ENCODE assay signal across 9 cellular contexts in genomic region chr5:138179277-138179857, GRCh38. TPM values are rescaled to one million over a fixed set of nuclear protein-coding genes. Genes with fewer than 3 reads are reported as not detected.
A peak's percentile ranks its signal among the peaks of the same experiment; 100 is the strongest.
DNase-seq lines count a peak whose midpoint lies in the region; ATAC-seq, FAIRE-seq and TF ChIP-seq lines count a peak whose summit lies in the region.
"Had no signal": no experiment of that assay in that cellular context is flagged by ENCODE, and none has a peak within 500 bp of the region (broad histone marks: within the 10 kb centered on the region; RNA-seq: fewer than 3 reads in every experiment).

No MANE protein-coding gene starts in this region.

- H3K27me3 ChIP-seq in stomach smooth muscle (ENCODE audit: control insufficient read depth in 1 of 2, insufficient read depth in 2 of 2, low read length in 2 of 2), result no peaks in the 10 kb centered on the region

- H3K27ac Mint-ChIP-seq in activated CD4-positive, alpha-beta T cell treated with anti-CD3 and anti-CD28 coated beads, Interleukin-2, amount 10 ng/mL, durations not matched to agents 24 days and 14 days, result no peak overlapping the region

- H3K4me1 ChIP-seq in stomach smooth muscle (ENCODE audit: control insufficient read depth, insufficient read depth, low read length), result peaks cover 14% of the 10 kb centered on the region

- DNase-seq in activated CD4-positive, alpha-beta T cell treated with anti-CD3 and anti-CD28 coated beads, Interleukin-2, amount 10 ng/mL, durations not matched to agents 24 days and 14 days, result peak; percentile 70
- no peak for DNase-seq in activated CD4-positive, alpha-beta T cell treated with anti-CD3 and anti-CD28 coated beads for 1 hour
- DNase-seq in OCI-M1 (lab: John Stamatoyannopoulos, UW) (peak; percentile 59), fibroblast of villous mesenchyme (ENCODE audit: low read depth) (peak; percentile 2), urothelium cell line (ENCODE audit: low spot score) (no peak)
- no peak for DNase-seq in activated effector memory CD4-positive, alpha-beta T cell treated with anti-CD3 and anti-CD28 coated beads, Interleukin-2, amount 50 U/mL, for 16 hours

- no peaks in the 10 kb centered on the region for H3K9me3 Mint-ChIP-seq in activated CD4-positive, alpha-beta T cell treated with anti-CD3 and anti-CD28 coated beads, Interleukin-2, amount 10 ng/mL, durations not matched to agents 24 days and 14 days

- ATAC-seq in GM21825 (IDR thresholded peaks at IDR 0.05; ENCODE audit: unreplicated experiment), result no peak

- H3K36me3 Mint-ChIP-seq in activated CD4-positive, alpha-beta T cell treated with anti-CD3 and anti-CD28 coated beads, Interleukin-2, amount 10 ng/mL, durations not matched to agents 24 days and 14 days (ENCODE audit: low read depth), result peaks cover 31% of the 10 kb centered on the region

- peaks cover 19% of the 10 kb centered on the region for H3K4me1 Mint-ChIP-seq in activated CD4-positive, alpha-beta T cell treated with anti-CD3 and anti-CD28 coated beads, Interleukin-2, amount 10 ng/mL, durations not matched to agents 24 days and 14 days

- peak overlapping the region; percentile 82 for H3K4me3 ChIP-seq in fibroblast of villous mesenchyme (ENCODE audit: low read depth, low read length)
- peak overlapping the region; percentile 97 for H3K4me3 ChIP-seq in stomach smooth muscle (ENCODE audit: low read length in 2 of 2)

- H3K9ac ChIP-seq in stomach smooth muscle (ENCODE audit: low read length in 2 of 2), result no peak overlapping the region

- peaks cover 3 to 16% of the 10 kb centered on the region in 2 donors for H3K36me3 ChIP-seq in stomach smooth muscle (ENCODE audit: control insufficient read depth in 2 of 2, insufficient read depth in 2 of 2, low read length in 2 of 2)

- H3K27ac ChIP-seq in stomach smooth muscle (ENCODE audit: low read length), result no peak overlapping the region

- H3K27me3 Mint-ChIP-seq in activated CD4-positive, alpha-beta T cell treated with anti-CD3 and anti-CD28 coated beads, Interleukin-2, amount 10 ng/mL, durations not matched to agents 24 days and 14 days, result no peaks in the 10 kb centered on the region

- H3K4me3 Mint-ChIP-seq in activated CD4-positive, alpha-beta T cell treated with anti-CD3 and anti-CD28 coated beads, Interleukin-2, amount 10 ng/mL, durations not matched to agents 24 days and 14 days, result no peak overlapping the region

- no peak for TF ChIP-seq CTCF in fibroblast of villous mesenchyme (IDR thresholded peaks at IDR 0.05; ENCODE audit: insufficient read depth, low read depth, low read length)

- H3K9me3 ChIP-seq in stomach smooth muscle (ENCODE audit: control insufficient read depth in 2 of 2, low read length in 2 of 2), result no peaks in the 10 kb centered on the region

- intact Hi-C loops in activated CD4-positive, alpha-beta T cell treated with anti-CD3 and anti-CD28 coated beads, Interleukin-2, amount 10 ng/mL, durations not matched to agents 24 days and 14 days (cut with micrococcal nuclease), result loop anchor here (2.0 kb wide), 3 partner anchors 159 to 363 kb away; partner anchors contain the start of genes ETF1 and FAM53C

- no peak for FAIRE-seq in urothelium cell line (lab: Jason Lieb, UNC)
- FAIRE-seq: colon had no signal

RNA-seq across cellular contexts. Expression of gene KIF20A, which starts 0.5 kb away (rescaled TPM):
- total RNA-seq in activated CD4-positive, alpha-beta T cell treated with anti-CD3 and anti-CD28 coated beads, Interleukin-2, amount 10 ng/mL, durations not matched to agents 24 days and 14 days, result 18.0 and 19.7 TPM in 2 replicates
- 30.6 and 60.0 TPM in 2 replicates for total RNA-seq in fibroblast of villous mesenchyme

RNA-seq across cellular contexts. Expression of gene BRD8, which starts 0.9 kb away (rescaled TPM):
- 53.6 and 61.1 TPM in 2 replicates for total RNA-seq in activated CD4-positive, alpha-beta T cell treated with anti-CD3 and anti-CD28 coated beads, Interleukin-2, amount 10 ng/mL, durations not matched to agents 24 days and 14 days
- total RNA-seq in fibroblast of villous mesenchyme, result 30.0 and 63.9 TPM in 2 replicates

RNA-seq across cellular contexts. Expression of gene CDC23, which starts 33.8 kb away (rescaled TPM):
- total RNA-seq in activated CD4-positive, alpha-beta T cell treated with anti-CD3 and anti-CD28 coated beads, Interleukin-2, amount 10 ng/mL, durations not matched to agents 24 days and 14 days, result 46.6 and 47.9 TPM in 2 replicates
- 25.4 and 40.2 TPM in 2 replicates for total RNA-seq in fibroblast of villous mesenchyme

RNA-seq across cellular contexts. Expression of gene NME5, which starts 40.1 kb away (rescaled TPM):
- not detected in 2 replicates for total RNA-seq in activated CD4-positive, alpha-beta T cell treated with anti-CD3 and anti-CD28 coated beads, Interleukin-2, amount 10 ng/mL, durations not matched to agents 24 days and 14 days
- total RNA-seq in fibroblast of villous mesenchyme, result 1.3 and 2.2 TPM in 2 replicates

Comparison
In these comparisons a context has a peak if more than half of its experiments do, and no peak if none do; other contexts are left out.
1. DNase-seq: peak in activated CD4-positive, alpha-beta T cell treated with anti-CD3 and anti-CD28 coated beads, Interleukin-2, amount 10 ng/mL, durations not matched to agents 24 days and 14 days (single experiment), OCI-M1 (single experiment) and fibroblast of villous mesenchyme (single experiment); none in activated CD4-positive, alpha-beta T cell treated with anti-CD3 and anti-CD28 coated beads for 1 hour (single experiment), activated effector memory CD4-positive, alpha-beta T cell treated with anti-CD3 and anti-CD28 coated beads, Interleukin-2, amount 50 U/mL, for 16 hours (single experiment) and urothelium cell line (single experiment).